In genomic region chr19:2061936-2062729, GRCh38 we compare ENCODE assay signal across 8 cellular contexts. TPM values are rescaled to one million over a fixed set of nuclear protein-coding genes. Genes with fewer than 3 reads are reported as not detected.
A peak's percentile ranks its signal among the peaks of the same experiment; 100 is the strongest.
DNase-seq lines count a peak whose midpoint lies in the region; ATAC-seq and TF ChIP-seq lines count a peak whose summit lies in the region.

No MANE protein-coding gene starts in this region.

- DNase-seq in LNCaP clone FGC (ENCODE audit: low read depth) (no peak), dorsolateral prefrontal cortex (no peak), SIG-M5 (lab: John Stamatoyannopoulos, UW) (no peak), SW 1271 (lab: John Stamatoyannopoulos, UW) (no peak), NOMO-1 treated with dmso at 0.1 percent for 144 hours (lab: John Stamatoyannopoulos, UW; ENCODE audit: unreplicated experiment) (no peak)
- no peak for DNase-seq in natural killer cell treated with Interleukin-12 subunit alpha and Interleukin-12 subunit beta and Interleukin-15 and Interleukin-18, amount 100 ng/mL, for 72 hours (ENCODE audit: low spot score)

- H3K9me3 Mint-ChIP-seq in natural killer cell treated with Interleukin-12 subunit alpha and Interleukin-12 subunit beta and Interleukin-15 and Interleukin-18, amount 100 ng/mL, for 72 hours = no peaks in the 10 kb centered on the region

- H3K27ac Mint-ChIP-seq in natural killer cell treated with Interleukin-12 subunit alpha and Interleukin-12 subunit beta and Interleukin-15 and Interleukin-18, amount 100 ng/mL, for 72 hours = peak overlapping the region; percentile 64 to 69

- no peaks in the 10 kb centered on the region for H3K27me3 ChIP-seq in dorsolateral prefrontal cortex

- no peak for TF ChIP-seq CTCF in LNCaP clone FGC (IDR thresholded peaks at IDR 0.05; ENCODE audit: control insufficient read depth, extremely low read depth, insufficient read depth)
- TF ChIP-seq CTCF in dorsolateral prefrontal cortex (IDR thresholded peaks at IDR 0.05 in 54 of 56, conservative IDR thresholded peaks at IDR 0.05 in 2 of 56; ENCODE audit: low read depth in 1 of 56, partially characterized antibody in 56 of 56) = peak in 1 of 56 donors; percentile 21

- H3K4me3 Mint-ChIP-seq in natural killer cell treated with Interleukin-12 subunit alpha and Interleukin-12 subunit beta and Interleukin-15 and Interleukin-18, amount 100 ng/mL, for 72 hours = peak overlapping the region; percentile 83

- peak overlapping the region; percentile 55 for H3K4me3 ChIP-seq in LNCaP clone FGC (ENCODE audit: low read depth, low read length)
- H3K4me3 ChIP-seq in dorsolateral prefrontal cortex = peak overlapping the region; percentile 36 to 94 (median 82)

- H3K27ac ChIP-seq in dorsolateral prefrontal cortex = peak overlapping the region; percentile 78 to 100 (median 100)

- no peaks in the 10 kb centered on the region for H3K27me3 Mint-ChIP-seq in natural killer cell treated with Interleukin-12 subunit alpha and Interleukin-12 subunit beta and Interleukin-15 and Interleukin-18, amount 100 ng/mL, for 72 hours

- intact Hi-C loops in dorsolateral prefrontal cortex (cut with DNase I) = no loop called here

- peaks cover 15 to 23% of the 10 kb centered on the region in 2 donors for H3K4me1 Mint-ChIP-seq in natural killer cell treated with Interleukin-12 subunit alpha and Interleukin-12 subunit beta and Interleukin-15 and Interleukin-18, amount 100 ng/mL, for 72 hours (ENCODE audit: low read depth in 2 of 2)

- ATAC-seq in GM18873 (IDR thresholded peaks at IDR 0.05; ENCODE audit: low FRiP score, unreplicated experiment) (peak; percentile 1), HG03108 (IDR thresholded peaks at IDR 0.05; ENCODE audit: unreplicated experiment) (no peak)
- ATAC-seq in natural killer cell treated with Interleukin-12 subunit alpha and Interleukin-12 subunit beta and Interleukin-15 and Interleukin-18, amount 100 ng/mL, for 72 hours = no peak

- H3K36me3 Mint-ChIP-seq in natural killer cell treated with Interleukin-12 subunit alpha and Interleukin-12 subunit beta and Interleukin-15 and Interleukin-18, amount 100 ng/mL, for 72 hours = no peaks in the 10 kb centered on the region

RNA-seq across cellular contexts. Expression of gene MKNK2, which starts 11.1 kb away (rescaled TPM):
- 100 to 1,000 TPM in 32 of 120 experiments, 10 to 100 TPM in 88; 40.9 to 364 (median 77.4) TPM for total RNA-seq in dorsolateral prefrontal cortex
- total RNA-seq in natural killer cell treated with Interleukin-12 subunit alpha and Interleukin-12 subunit beta and Interleukin-15 and Interleukin-18, amount 100 ng/mL, for 72 hours = 100 to 1,000 TPM; 303 to 308 TPM

RNA-seq across cellular contexts. Expression of gene MOB3A, which starts 34.0 kb away (rescaled TPM):
- total RNA-seq in dorsolateral prefrontal cortex = 10 to 100 TPM; 15.7 to 49.6 (median 26.9) TPM
- 100 to 1,000 TPM; 180 to 212 TPM for total RNA-seq in natural killer cell treated with Interleukin-12 subunit alpha and Interleukin-12 subunit beta and Interleukin-15 and Interleukin-18, amount 100 ng/mL, for 72 hours

RNA-seq across cellular contexts. Expression of gene IZUMO4, which starts 34.6 kb away (rescaled TPM):
- total RNA-seq in dorsolateral prefrontal cortex = 10 to 100 TPM in 119 of 120 experiments, 1 to 10 TPM in 1; 8.6 to 54.6 (median 25.5) TPM
- total RNA-seq in natural killer cell treated with Interleukin-12 subunit alpha and Interleukin-12 subunit beta and Interleukin-15 and Interleukin-18, amount 100 ng/mL, for 72 hours = 1 to 10 TPM; 5.7 to 5.9 TPM

RNA-seq across cellular contexts. Expression of gene BTBD2, which starts 46.6 kb away (rescaled TPM):
- total RNA-seq in dorsolateral prefrontal cortex = 100 to 1,000 TPM in 118 of 120 experiments, 10 to 100 TPM in 2; 79.8 to 247 (median 161) TPM
- 10 to 100 TPM; 19.9 to 23.0 TPM for total RNA-seq in natural killer cell treated with Interleukin-12 subunit alpha and Interleukin-12 subunit beta and Interleukin-15 and Interleukin-18, amount 100 ng/mL, for 72 hours
